In genomic region chr4:73011629-73011985, GRCh38 we compare ENCODE assay signal across 23 cellular contexts. TPM values are rescaled to one million over a fixed set of nuclear protein-coding genes. Genes with fewer than 3 reads are reported as not detected.
DNase-seq lines count a peak whose midpoint lies in the region; ATAC-seq, FAIRE-seq and TF ChIP-seq lines count a peak whose summit lies in the region.
"Had no signal": no experiment of that assay in that cellular context is flagged by ENCODE, and none has a peak within 500 bp of the region (broad histone marks: within the 10 kb centered on the region; RNA-seq: fewer than 3 reads in every experiment).

No MANE protein-coding gene starts in this region.

- H3K56ac ChIP-seq in H1 (replicated peaks; ENCODE audit: insufficient read length, low read depth, low read length), result no peak overlapping the region

- H4K5ac ChIP-seq in H1 (ENCODE audit: insufficient read length, low read depth, low read length), result no peak overlapping the region

- H3K36me3 ChIP-seq in BLaER1 (no peaks in the 10 kb centered on the region), H1 (ENCODE audit: control insufficient read depth in 2 of 4, insufficient read depth in 4 of 4, low read length in 3 of 4) (no peaks in the 10 kb centered on the region), right atrium auricular region (no peaks in the 10 kb centered on the region)
- H3K36me3 ChIP-seq: HAP-1 had no signal

- no peak overlapping the region for H3K14ac ChIP-seq in H1 (ENCODE audit: insufficient read length)

- CTCF ChIA-PET in H1 (lab: Charles Lee; ENCODE audit: partially characterized antibody), result interaction anchor here (1.9 to 2.2 kb wide), 2 partner anchors 9 kb away, joined by 6 to 11 read pairs; no protein-coding TSS in a partner anchor

- no peak overlapping the region for H2BK12ac ChIP-seq in H1 (ENCODE audit: low read depth, low read length)

- H3K18ac ChIP-seq in H1 (ENCODE audit: extremely low read depth, low read length), result no peak overlapping the region

- TF ChIP-seq EP300 in H1 (IDR thresholded peaks at IDR 0.05; ENCODE audit: borderline replicate concordance in 1 of 2, low read depth in 2 of 2, low read length in 2 of 2), result no peak

- FAIRE-seq in H1 (lab: Jason Lieb, UNC), result no peak
- FAIRE-seq: A549, GM12891, GM18507, H54 had no signal

- H3K27ac ChIP-seq in BLaER1, result no peak overlapping the region
- no peak overlapping the region for H3K27ac ChIP-seq in H1 (ENCODE audit: low read depth, low read length)
- no peak overlapping the region for H3K27ac ChIP-seq in right atrium auricular region
- H3K27ac ChIP-seq: A549, C4-2B had no signal

- H3K79me2 ChIP-seq in H1 (ENCODE audit: control insufficient read depth in 1 of 2, insufficient read depth in 2 of 2, low read length in 2 of 2), result no peaks in the 10 kb centered on the region

- peaks cover 3% of the 10 kb centered on the region for H3K9me3 Mint-ChIP-seq in stimulated activated effector memory CD8-positive, alpha-beta T cell treated with anti-CD3 and anti-CD28 coated beads, Interleukin-12 subunit alpha, Interleukin-12 subunit beta, amount 100 ng/mL, for 72 hours

- peak; percentile 16 for ATAC-seq in stimulated activated effector memory CD8-positive, alpha-beta T cell treated with anti-CD3 and anti-CD28 coated beads, Interleukin-12 subunit alpha, Interleukin-12 subunit beta, amount 100 ng/mL, for 72 hours
- ATAC-seq: A549; CD8-positive, alpha-beta T cell; GM23338 had no signal

- no peak overlapping the region for H3K4me3 Mint-ChIP-seq in stimulated activated effector memory CD8-positive, alpha-beta T cell treated with anti-CD3 and anti-CD28 coated beads, Interleukin-12 subunit alpha, Interleukin-12 subunit beta, amount 100 ng/mL, for 72 hours
- H3K4me3 Mint-ChIP-seq: CD4-positive, CD25-positive, alpha-beta regulatory T cell; CD8-positive, alpha-beta T cell; GM23338; HFFc6 had no signal

- H3K9ac ChIP-seq in BLaER1 (no peak overlapping the region), H1 (replicated peaks in 1 of 4; ENCODE audit: extremely low read depth in 1 of 4, low read depth in 3 of 4, low read length in 3 of 4) (no peak overlapping the region)

- H3K36me3 Mint-ChIP-seq in stimulated activated effector memory CD8-positive, alpha-beta T cell treated with anti-CD3 and anti-CD28 coated beads, Interleukin-12 subunit alpha, Interleukin-12 subunit beta, amount 100 ng/mL, for 72 hours, result no peaks in the 10 kb centered on the region
- H3K36me3 Mint-ChIP-seq: CD4-positive, CD25-positive, alpha-beta regulatory T cell; CD8-positive, alpha-beta T cell had no signal

- H3K4me1 ChIP-seq in BLaER1 (no peaks in the 10 kb centered on the region), H1 (replicated peaks in 1 of 4; ENCODE audit: control insufficient read depth in 3 of 4, insufficient read depth in 4 of 4, low read length in 3 of 4) (no peaks in the 10 kb centered on the region), right atrium auricular region (no peaks in the 10 kb centered on the region)
- H3K4me1 ChIP-seq: A549, Caco-2, HAP-1 had no signal

- H3K4me3 ChIP-seq in BLaER1 (peak overlapping the region; percentile 14; the same call in 1 of the 2 replicates), H1 (ENCODE audit: extremely low read depth in 1 of 4, insufficient read depth in 2 of 4, low read depth in 3 of 4, low read length in 4 of 4) (no peak overlapping the region), right atrium auricular region (no peak overlapping the region)
- H3K4me3 ChIP-seq: A549, GM23338, HAP-1 had no signal

- no peaks in the 10 kb centered on the region for H3K27me3 ChIP-seq in BLaER1
- no peaks in the 10 kb centered on the region for H3K27me3 ChIP-seq in H1 (replicated peaks in 1 of 4; ENCODE audit: control insufficient read depth in 3 of 4, extremely low read depth in 1 of 4, insufficient read depth in 3 of 4, low read length in 3 of 4)
- H3K27me3 ChIP-seq in right atrium auricular region, result no peaks in the 10 kb centered on the region

- TF ChIP-seq CTCF in H1 (IDR thresholded peaks at IDR 0.05; ENCODE audit: control extremely low read depth in 1 of 3, insufficient read depth in 1 of 3, low read depth in 1 of 3, low read length in 3 of 3) (no peak), right atrium auricular region (IDR thresholded peaks at IDR 0.05) (no peak)

- no peak overlapping the region for H4K91ac ChIP-seq in H1 (replicated peaks; ENCODE audit: insufficient read length, low read length)

- POLR2A ChIA-PET in H1 (lab: Charles Lee; ENCODE audit: partially characterized antibody), result no interaction called here

- no peaks in the 10 kb centered on the region for H4K20me1 ChIP-seq in BLaER1
- H4K20me1 ChIP-seq in H1 (replicated peaks in 1 of 2; ENCODE audit: control insufficient read depth in 1 of 2, insufficient read depth in 2 of 2, low read length in 2 of 2), result no peaks in the 10 kb centered on the region

- no peaks in the 10 kb centered on the region for H3K23me2 ChIP-seq in H1 (ENCODE audit: low read depth, low read length)

- no peak for TF ChIP-seq RAD21 in H1 (IDR thresholded peaks at IDR 0.05 in 1 of 2, conservative IDR thresholded peaks at IDR 0.05 in 1 of 2; ENCODE audit: low read depth in 2 of 2, low read length in 2 of 2)

- no peaks in the 10 kb centered on the region for H3K79me1 ChIP-seq in H1 (ENCODE audit: low read depth, low read length)

- no peak for TF ChIP-seq POLR2A in H1 (IDR thresholded peaks at IDR 0.05; ENCODE audit: control extremely low read depth in 1 of 2, low read depth in 2 of 2, low read length in 2 of 2)

- H2BK15ac ChIP-seq in H1 (ENCODE audit: low read length), result no peak overlapping the region; the same call in 1 of the 2 replicates

- H3K4me2 ChIP-seq in BLaER1, result no peak overlapping the region
- H3K4me2 ChIP-seq in H1 (ENCODE audit: insufficient read depth in 1 of 2, low read depth in 2 of 2, low read length in 2 of 2), result no peak overlapping the region
- H3K4me2 ChIP-seq: A549, GM23338 had no signal

- no peak overlapping the region for H3K4ac ChIP-seq in H1 (replicated peaks; ENCODE audit: insufficient read length, low read depth, low read length)

- H3K27ac Mint-ChIP-seq in stimulated activated effector memory CD8-positive, alpha-beta T cell treated with anti-CD3 and anti-CD28 coated beads, Interleukin-12 subunit alpha, Interleukin-12 subunit beta, amount 100 ng/mL, for 72 hours, result no peak overlapping the region
- H3K27ac Mint-ChIP-seq: CD4-positive, CD25-positive, alpha-beta regulatory T cell; CD8-positive, alpha-beta T cell; GM23338; HFFc6 had no signal

- H2BK20ac ChIP-seq in H1 (ENCODE audit: low read length), result no peak overlapping the region

- H4K8ac ChIP-seq in H1 (ENCODE audit: extremely low read depth, insufficient read depth, low read length), result peak overlapping the region; percentile 53; the same call in 1 of the 2 replicates

- H2BK120ac ChIP-seq in H1 (replicated peaks; ENCODE audit: low read depth, low read length), result no peak overlapping the region

- peaks cover 30% of the 10 kb centered on the region for H3K9me3 ChIP-seq in BLaER1
- H3K9me3 ChIP-seq in H1 (ENCODE audit: insufficient read depth in 2 of 2, low read depth in 1 of 2, low read length in 1 of 2), result no peaks in the 10 kb centered on the region
- H3K9me3 ChIP-seq in right atrium auricular region, result no peaks in the 10 kb centered on the region
- H3K9me3 ChIP-seq: A549, Caco-2, HAP-1 had no signal

- 88% methylated on average over 4 of the region's 4 CpGs; no CpG with 5 or more reads in 1 of the 2 experiments for WGBS in H1 (ENCODE audit: extremely low coverage in 1 of 2, insufficient coverage in 1 of 2, insufficient read length in 1 of 2, insufficient replicate concordance in 2 of 2, low coverage in 1 of 2, low lambda C conversion rate in 2 of 2, missing lambda C conversion rate in 1 of 2), 2 experiments

- H2BK5ac ChIP-seq in H1 (ENCODE audit: low read depth, low read length), result no peak overlapping the region

- DNase-seq in H1 (ENCODE audit: low read depth in 1 of 2, low spot score in 2 of 2), result no peak
- DNase-seq in stimulated activated effector memory CD8-positive, alpha-beta T cell treated with anti-CD3 and anti-CD28 coated beads, Interleukin-12 subunit alpha, Interleukin-12 subunit beta, amount 100 ng/mL, for 72 hours (ENCODE audit: low spot score in 2 of 2), result no peak
- no peak for DNase-seq in Ammon's horn (ENCODE audit: low spot score)
- DNase-seq in right atrium auricular region (ENCODE audit: low spot score), result no peak
- no peak for DNase-seq in NCI-H2029 treated with DMSO at 0.1 percent for 48 hours (lab: John Stamatoyannopoulos, UW)
- DNase-seq: 8988T; ACHN; AML-193; Caco-2; CD4-positive, CD25-positive, alpha-beta regulatory T cell; CD8-positive, alpha-beta T cell; DMS153; EL; GF-D8; HFFc6 had no signal

- H3K4me1 Mint-ChIP-seq in stimulated activated effector memory CD8-positive, alpha-beta T cell treated with anti-CD3 and anti-CD28 coated beads, Interleukin-12 subunit alpha, Interleukin-12 subunit beta, amount 100 ng/mL, for 72 hours, result no peaks in the 10 kb centered on the region
- H3K4me1 Mint-ChIP-seq: CD4-positive, CD25-positive, alpha-beta regulatory T cell; GM23338 had no signal

- H2AK5ac ChIP-seq in H1 (ENCODE audit: low read depth, low read length), result no peak overlapping the region

- no peak overlapping the region for H3K23ac ChIP-seq in H1 (ENCODE audit: insufficient read length)

- H2AFZ ChIP-seq in H1 (ENCODE audit: low read length), result no peak overlapping the region
- H2AFZ ChIP-seq: GM23338 had no signal

TF ChIP-seq in H1, 55 proteins besides CTCF, POLR2A, EP300 and RAD21 (continues in another document):
- TF ChIP-seq CBX5 (IDR thresholded peaks at IDR 0.05; ENCODE audit: low read depth, low read length), result no peak
- no peak for TF ChIP-seq NANOG (IDR thresholded peaks at IDR 0.05; ENCODE audit: insufficient read depth, low read depth, low read length, poor library complexity, severe bottlenecking)
- no peak for TF ChIP-seq CHD1 (IDR thresholded peaks at IDR 0.05; ENCODE audit: low read depth, low read length)
- no peak for TF ChIP-seq EGR1 (IDR thresholded peaks at IDR 0.05; ENCODE audit: borderline replicate concordance, low read depth, low read length)
- TF ChIP-seq KDM5A (IDR thresholded peaks at IDR 0.05; ENCODE audit: low read length), result no peak
- TF ChIP-seq CEBPB (IDR thresholded peaks at IDR 0.05; ENCODE audit: low read depth, low read length), result no peak
- TF ChIP-seq CHD2 (IDR thresholded peaks at IDR 0.05; ENCODE audit: low read length), result no peak

RNA-seq across cellular contexts. Expression of gene COX18, which starts 57.9 kb away (rescaled TPM):
- total RNA-seq in H1 (2021; fragmentation: NEBNext Ultra II Directional; extraction: Animal tissue kit (Norgen Biotek cat#: 25700)), result 21.3 and 23.0 TPM in 2 replicates
- 19.7 and 23.7 TPM in 2 replicates for polyA plus RNA-seq in H1 (2011; rRNA removed)
- 19.8 TPM for polyA plus RNA-seq in H1 (2011; cell fraction: cytosol; rRNA removed)
- 14.7 TPM for polyA plus RNA-seq in H1 (2011; cell fraction: nucleus; rRNA removed)
- polyA plus RNA-seq in H1 (2012, experiment 1 of 2), result 13.0 to 17.9 TPM (median 14.6 TPM) in 4 replicates
- 13.6 TPM for polyA plus RNA-seq in H1 (2012, experiment 2 of 2)
- polyA plus RNA-seq in H1 (2013, experiment 1 of 2), result 15.0 TPM
- polyA plus RNA-seq in H1 (2013, experiment 2 of 2), result 16.8 TPM
- 39.0 and 44.0 TPM in 2 replicates for polyA minus RNA-seq in H1 (2011; rRNA and poly(A)+ RNA removed)
- polyA minus RNA-seq in H1 (2011; cell fraction: cytosol; rRNA and poly(A)+ RNA removed), result 18.0 TPM
- polyA minus RNA-seq in H1 (2011; cell fraction: nucleus; rRNA and poly(A)+ RNA removed), result 24.5 TPM
- 10 to 100 TPM; 12.4 to 22.6 TPM for total RNA-seq in right atrium auricular region
